In the genomic region with DNA sequence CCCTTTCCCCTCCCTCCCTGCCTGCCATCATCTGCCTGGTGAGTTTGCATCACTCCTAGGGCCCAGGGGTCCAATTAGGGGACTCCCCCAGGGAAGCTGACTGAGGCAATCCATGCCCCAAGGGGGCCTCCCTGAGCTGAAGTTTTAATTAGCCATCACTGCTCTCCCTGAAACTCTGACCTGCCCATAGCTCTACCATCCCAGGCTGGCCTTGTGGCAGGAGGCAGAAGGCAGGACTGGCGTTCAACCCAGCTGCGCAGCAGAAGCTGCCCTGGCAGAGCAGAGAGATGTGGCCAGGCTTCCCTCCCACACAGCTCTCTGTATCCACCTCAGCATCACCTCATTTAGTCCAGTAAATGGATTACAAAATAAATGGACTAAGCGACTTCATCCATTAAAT, we compare ENCODE assay signal across 22 cellular contexts.
"Had no signal": no experiment of that assay in that cellular context is flagged by ENCODE, and none has a peak within 500 bp of the region (broad histone marks: within the 10 kb centered on the region; RNA-seq: fewer than 3 reads in every experiment).

No MANE protein-coding gene starts in this region.

- H3K27ac ChIP-seq: brain microvascular endothelial cell, cardiac muscle cell, KMS-11, SK-N-MC had no signal

- H3K36me3 ChIP-seq: brain microvascular endothelial cell, cardiac muscle cell had no signal

- DNase-seq: activated CD4-positive, alpha-beta memory T cell treated with anti-CD3 and anti-CD28 coated beads for 36 hours; activated CD4-positive, alpha-beta T cell treated with anti-CD3 and anti-CD28 coated beads, Interleukin-2, amount 10 ng/mL, durations not matched to agents 7 days and 5 days; activated CD4-positive, CD25-positive, alpha-beta regulatory T cell; activated gamma-delta T cell treated with Interleukin-2 at 50 U/mL for 16 hours; activated naive CD4-positive, alpha-beta T cell treated with anti-CD3 and anti-CD28 coated beads, Interleukin-2, amount 10 ng/mL, durations not matched to agents 7 days and 5 days; activated naive CD8-positive, alpha-beta T cell treated with anti-CD3 and anti-CD28 coated beads for 36 hours; activated T-cell treated with anti-CD3 and anti-CD28 coated beads, Interleukin-2, amount 50 U/mL, for 72 hours; brain microvascular endothelial cell; NCI-H1092 treated with DMSO at 0.1 percent for 48 hours; NCI-H1930; NCI-H2107; NCI-H524; NCI-H748 treated with DMSO at 0.1 percent for 48 hours; RPMI8226; T-cell; T-helper 2 cell; T1000 had no signal

- H3K4me3 ChIP-seq: cardiac muscle cell, SK-N-MC had no signal

- H3K4me2 ChIP-seq: KMS-11 had no signal

- H3K27me3 ChIP-seq: brain microvascular endothelial cell, cardiac muscle cell had no signal

- ATAC-seq: activated T-cell treated with anti-CD3 and anti-CD28 coated beads, Interleukin-2, amount 50 U/mL, for 72 hours; Panc1; Right ventricle myocardium inferior; T-cell had no signal
